Comparison of ENCODE assay signal across 18 cellular contexts in the genomic region with DNA sequence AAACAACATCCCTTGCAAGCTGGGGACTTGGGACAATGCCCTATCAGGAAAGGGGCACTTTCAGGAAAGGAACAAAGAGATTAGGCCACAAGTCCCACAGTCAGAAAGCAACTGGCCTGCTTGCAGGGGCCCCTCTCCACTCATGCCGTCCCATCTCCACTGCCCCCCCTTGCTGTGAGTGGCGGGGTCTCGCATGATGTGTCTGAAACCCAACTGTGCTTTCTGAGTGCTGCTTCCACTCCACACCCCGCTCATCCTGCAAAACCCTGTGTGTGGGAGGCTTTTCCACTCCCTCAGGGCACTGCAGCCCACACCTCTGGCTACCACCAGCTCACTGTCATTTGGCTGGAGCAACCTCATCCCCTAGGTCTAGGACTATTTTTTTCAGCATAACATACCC. TPM values are rescaled to one million over a fixed set of nuclear protein-coding genes. Genes with fewer than 3 reads are reported as not detected.
A peak's percentile ranks its signal among the peaks of the same experiment; 100 is the strongest.
DNase-seq lines count a peak whose midpoint lies in the region; ATAC-seq and TF ChIP-seq lines count a peak whose summit lies in the region.
"Had no signal": no experiment of that assay in that cellular context is flagged by ENCODE, and none has a peak within 500 bp of the region (broad histone marks: within the 10 kb centered on the region; RNA-seq: fewer than 3 reads in every experiment).

No MANE protein-coding gene starts in this region.

- H3K9me3 Mint-ChIP-seq in mesothelial cell of epicardium: no peaks in the 10 kb centered on the region
- H3K9me3 Mint-ChIP-seq: stimulated activated memory B cell treated with anti-CD40 and anti-IgM and Interleukin-4, amounts not matched to agents 10 μg/mL and 1 μg/mL and 100 μg/mL, for 72 hours had no signal

- H3K4me1 ChIP-seq in suprapubic skin: peaks cover 90% of the 10 kb centered on the region

- no peak for TF ChIP-seq EP300 in suprapubic skin (IDR thresholded peaks at IDR 0.05)

- no peak for TF ChIP-seq CTCF in mesothelial cell of epicardium (IDR thresholded peaks at IDR 0.05; ENCODE audit: unreplicated experiment)
- TF ChIP-seq CTCF in suprapubic skin (IDR thresholded peaks at IDR 0.05): no peak

- H3K27ac ChIP-seq in suprapubic skin: no peak overlapping the region
- H3K27ac ChIP-seq: C4-2B had no signal

- WGBS in suprapubic skin: 43% methylated on average over 3 of the region's 4 CpGs

- no peaks in the 10 kb centered on the region for H3K27me3 Mint-ChIP-seq in mesothelial cell of epicardium (ENCODE audit: low read depth)
- H3K27me3 Mint-ChIP-seq: stimulated activated memory B cell treated with anti-CD40 and anti-IgM and Interleukin-4, amounts not matched to agents 10 μg/mL and 1 μg/mL and 100 μg/mL, for 72 hours had no signal

- ATAC-seq in HG03439 (IDR thresholded peaks at IDR 0.05; ENCODE audit: unreplicated experiment): no peak
- ATAC-seq: gastroesophageal sphincter; stimulated activated memory B cell treated with anti-CD40 and anti-IgM and Interleukin-4, amounts not matched to agents 10 μg/mL and 1 μg/mL and 100 μg/mL, for 72 hours had no signal

- H3K4me3 ChIP-seq in suprapubic skin: no peak overlapping the region
- H3K4me3 ChIP-seq: gastroesophageal sphincter, transverse colon had no signal

- no peaks in the 10 kb centered on the region for H3K9me3 ChIP-seq in suprapubic skin
- H3K9me3 ChIP-seq: gastroesophageal sphincter, transverse colon had no signal

- no peaks in the 10 kb centered on the region for H3K27me3 ChIP-seq in suprapubic skin
- H3K27me3 ChIP-seq: gastroesophageal sphincter, transverse colon had no signal

- H3K36me3 ChIP-seq in suprapubic skin: no peaks in the 10 kb centered on the region
- H3K36me3 ChIP-seq: transverse colon had no signal

- peaks cover 88% of the 10 kb centered on the region for H3K4me1 Mint-ChIP-seq in mesothelial cell of epicardium

- no peak for TF ChIP-seq POLR2A in suprapubic skin (IDR thresholded peaks at IDR 0.05)

- peak overlapping the region; percentile 10 for H3K27ac Mint-ChIP-seq in mesothelial cell of epicardium
- H3K27ac Mint-ChIP-seq: stimulated activated memory B cell treated with anti-CD40 and anti-IgM and Interleukin-4, amounts not matched to agents 10 μg/mL and 1 μg/mL and 100 μg/mL, for 72 hours had no signal

- no peak overlapping the region for H3K4me3 Mint-ChIP-seq in mesothelial cell of epicardium
- H3K4me3 Mint-ChIP-seq: stimulated activated memory B cell treated with anti-CD40 and anti-IgM and Interleukin-4, amounts not matched to agents 10 μg/mL and 1 μg/mL and 100 μg/mL, for 72 hours had no signal

- H3K36me3 Mint-ChIP-seq in mesothelial cell of epicardium: peaks cover 6% of the 10 kb centered on the region

- peak; percentile 36 for DNase-seq in activated effector memory CD4-positive, alpha-beta T cell treated with anti-CD3 and anti-CD28 coated beads, Interleukin-2, amount 50 U/mL, for 16 hours
- no peak for DNase-seq in activated effector memory CD4-positive, alpha-beta T cell treated with Interleukin-2 at 50 U/mL for 16 hours
- DNase-seq in activated CD8-positive, alpha-beta memory T cell treated with anti-CD3 and anti-CD28 coated beads, Interleukin-2, amount 50 U/mL, for 48 hours: peak; percentile 35
- DNase-seq in mesothelial cell of epicardium (ENCODE audit: low spot score in 2 of 2, unreplicated experiment in 2 of 2) (no peak), suprapubic skin (ENCODE audit: low spot score in 2 of 2) (peak; percentile 50 to 75), SK-N-DZ (ENCODE audit: low spot score) (no peak), HUDEP-2 (lab: John Stamatoyannopoulos, UW; ENCODE audit: unreplicated experiment in 76 of 76) (no peak)
- DNase-seq: ACHN; activated CD4-positive, alpha-beta T cell treated with anti-CD3 and anti-CD28 coated beads, Interleukin-2, amount 50 U/mL, for 4 hours; DMS79; erythroblast; NCI-H187 treated with DMSO at 0.1 percent for 48 hours; NCI-H446; transverse colon had no signal

RNA-seq across cellular contexts. Expression of a gene that starts 7.9 kb away (rescaled TPM):
- total RNA-seq in mesothelial cell of epicardium (139 to 141 TPM (median 141 TPM) in 3 replicates), suprapubic skin (10 to 100 TPM; 55.7 to 75.0 (median 67.3) TPM)
- 19.7 and 20.5 TPM in 2 replicates for polyA plus RNA-seq in SK-N-DZ (2014; cell fraction: cytosol; rRNA removed)
- polyA plus RNA-seq in SK-N-DZ (2014; cell fraction: nucleus; rRNA removed): 10.5 and 11.1 TPM in 2 replicates

Comparison
In these comparisons a context has a peak if more than half of its experiments do, and no peak if none do; other contexts are left out.
1. DNase-seq: peak in activated effector memory CD4-positive, alpha-beta T cell treated with anti-CD3 and anti-CD28 coated beads, Interleukin-2, amount 50 U/mL, for 16 hours (single experiment), activated CD8-positive, alpha-beta memory T cell treated with anti-CD3 and anti-CD28 coated beads, Interleukin-2, amount 50 U/mL, for 48 hours (single experiment) and suprapubic skin (2 of 2); none in activated effector memory CD4-positive, alpha-beta T cell treated with Interleukin-2 at 50 U/mL for 16 hours (single experiment), mesothelial cell of epicardium (0 of 2), SK-N-DZ (single experiment) and HUDEP-2 (0 of 76).